20 cellular contexts compared by ENCODE assay signal in genomic region chr5:128339585-128339984, GRCh38.
"Had no signal": no experiment of that assay in that cellular context is flagged by ENCODE, and none has a peak within 500 bp of the region (broad histone marks: within the 10 kb centered on the region; RNA-seq: fewer than 3 reads in every experiment).

No MANE protein-coding gene starts in this region.

- H3K27ac Mint-ChIP-seq: dendritic cell treated with granulocyte-macrophage colony-stimulating factor and Interleukin-4, amounts not matched to agents 40 ng/mL and 50 ng/mL, for 4 days; endodermal cell; naive thymus-derived CD8-positive, alpha-beta T cell; progenitor cell of endocrine pancreas; stimulated activated naive B cell treated with anti-CD40 and anti-IgM and Interleukin-4, amounts not matched to agents 10 μg/mL and 1 μg/mL and 100 μg/mL, for 72 hours had no signal

- ATAC-seq: esophagus mucosa; gastrocnemius medialis; left lung; lower lobe of right lung; naive thymus-derived CD8-positive, alpha-beta T cell; stimulated activated naive B cell treated with anti-CD40 and anti-IgM and Interleukin-4, amounts not matched to agents 10 μg/mL and 1 μg/mL and 100 μg/mL, for 72 hours had no signal

- H3K9me3 Mint-ChIP-seq: dendritic cell treated with granulocyte-macrophage colony-stimulating factor and Interleukin-4, amounts not matched to agents 40 ng/mL and 50 ng/mL, for 4 days had no signal

- H3K4me1 Mint-ChIP-seq: endodermal cell; naive thymus-derived CD8-positive, alpha-beta T cell; stimulated activated naive B cell treated with anti-CD40 and anti-IgM and Interleukin-4, amounts not matched to agents 10 μg/mL and 1 μg/mL and 100 μg/mL, for 72 hours had no signal

- H3K27me3 Mint-ChIP-seq: dendritic cell treated with granulocyte-macrophage colony-stimulating factor and Interleukin-4, amounts not matched to agents 40 ng/mL and 50 ng/mL, for 4 days; progenitor cell of endocrine pancreas; stimulated activated naive B cell treated with anti-CD40 and anti-IgM and Interleukin-4, amounts not matched to agents 10 μg/mL and 1 μg/mL and 100 μg/mL, for 72 hours had no signal

- DNase-seq: colonic mucosa; effector CD8-positive, alpha-beta T cell; endodermal cell; foreskin fibroblast; gastrocnemius medialis; head of caudate nucleus; kidney; left lung; lower lobe of right lung; naive thymus-derived CD8-positive, alpha-beta T cell; sigmoid colon; stimulated activated CD4-positive, alpha-beta T cell treated with anti-CD3 and anti-CD28 coated beads, Interleukin-2, amount 100 ng/mL, for 24 hours; stimulated activated CD4-positive, alpha-beta T cell treated with anti-CD3 and anti-CD28 coated beads, Interleukin-4, amount 100 ng/mL, for 24 hours; stimulated activated naive B cell treated with anti-CD40 and anti-IgM and Interleukin-4, amounts not matched to agents 10 μg/mL and 1 μg/mL and 100 μg/mL, for 72 hours; stomach; thyroid gland; trophoblast cell had no signal

- H3K36me3 Mint-ChIP-seq: naive thymus-derived CD8-positive, alpha-beta T cell; stimulated activated naive B cell treated with anti-CD40 and anti-IgM and Interleukin-4, amounts not matched to agents 10 μg/mL and 1 μg/mL and 100 μg/mL, for 72 hours had no signal

- H3K4me3 Mint-ChIP-seq: dendritic cell treated with granulocyte-macrophage colony-stimulating factor and Interleukin-4, amounts not matched to agents 40 ng/mL and 50 ng/mL, for 4 days; endodermal cell; naive thymus-derived CD8-positive, alpha-beta T cell; stimulated activated naive B cell treated with anti-CD40 and anti-IgM and Interleukin-4, amounts not matched to agents 10 μg/mL and 1 μg/mL and 100 μg/mL, for 72 hours had no signal
